In the genomic region with DNA sequence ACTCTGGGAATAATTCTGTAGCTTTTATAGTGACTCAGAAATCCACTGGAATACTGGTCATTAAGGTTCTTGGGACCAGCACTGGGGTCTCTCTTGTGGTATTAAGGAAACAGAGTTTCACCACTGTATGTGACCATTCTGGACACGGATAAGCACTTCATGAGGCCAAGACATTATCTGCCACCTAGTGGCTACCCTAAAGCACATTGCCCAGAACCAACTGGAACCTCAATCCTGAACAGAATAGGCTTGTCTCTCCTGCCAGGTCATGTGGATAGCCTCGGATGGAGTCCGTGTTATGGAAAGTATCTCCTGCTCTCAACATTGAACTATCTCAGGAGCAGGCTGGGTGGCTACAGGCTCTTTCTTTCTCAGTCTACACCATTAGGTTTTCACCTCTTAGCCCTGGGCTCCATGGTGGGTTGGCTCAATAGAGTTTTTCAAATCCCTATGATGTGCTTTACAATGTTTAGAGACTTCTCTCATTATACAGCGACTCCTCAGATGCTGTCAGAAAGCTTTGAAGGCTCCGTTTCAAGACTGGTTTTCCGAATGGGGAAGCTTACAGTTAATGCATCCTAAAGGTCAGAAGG, we compare ENCODE assay signal across 8 cellular contexts.
A peak's percentile ranks its signal among the peaks of the same experiment; 100 is the strongest.
DNase-seq lines count a peak whose midpoint lies in the region; ATAC-seq and TF ChIP-seq lines count a peak whose summit lies in the region.

No MANE protein-coding gene starts in this region.

- BruUV-seq in Calu3 (replicated peaks; lab: Mats Ljungman, UMichigan), result no TSS peak

- H3K27me3 Mint-ChIP-seq in Calu3 (ENCODE audit: unreplicated experiment) (peaks cover 58% of the 10 kb centered on the region), natural killer cell (ENCODE audit: low read depth in 2 of 2) (peaks cover 1 to 5% of the 10 kb centered on the region in 2 donors)

- CTCF ChIA-PET in Calu3 (lab: Charles Lee), result interaction anchor here (2.3 kb wide), 1 partner anchor 128 kb away, joined by 12 read pairs; no protein-coding TSS in a partner anchor

- no peak overlapping the region for H3K4me3 ChIP-seq in astrocyte of the cerebellum (ENCODE audit: low read depth, low read length)

- no peak overlapping the region for H3K27ac Mint-ChIP-seq in Calu3 (ENCODE audit: unreplicated experiment)
- H3K27ac Mint-ChIP-seq in natural killer cell, result no peak overlapping the region

- intact Hi-C loops in Calu3 (cut with micrococcal nuclease; ENCODE audit: unreplicated experiment), result loop anchor here (1.0 kb wide), 1 partner anchor 129 kb away; no protein-coding TSS in a partner anchor
- intact Hi-C loops in left colon (cut with DNase I, micrococcal nuclease), result no loop called here
- intact Hi-C loops in natural killer cell (cut with micrococcal nuclease), result loop anchor here (1.0 kb wide), 1 partner anchor 129 kb away; no protein-coding TSS in a partner anchor

- DNase-seq in Calu3 (peak; percentile 28), astrocyte of the cerebellum (ENCODE audit: low read depth) (no peak), left colon (no peak), natural killer cell (no peak), GDM1 (lab: John Stamatoyannopoulos, UW) (no peak)

- peak; percentile 63 for ATAC-seq in HG02870 (IDR thresholded peaks at IDR 0.05; ENCODE audit: unreplicated experiment)
- peak; percentile 70 for ATAC-seq in left colon
- no peak for ATAC-seq in HG03196 (IDR thresholded peaks at IDR 0.05; ENCODE audit: unreplicated experiment)
- no peak for ATAC-seq in natural killer cell
- no peak for ATAC-seq in GM18861 (IDR thresholded peaks at IDR 0.05; ENCODE audit: unreplicated experiment)

- H3K4me1 Mint-ChIP-seq in Calu3 (ENCODE audit: low read depth, unreplicated experiment), result no peaks in the 10 kb centered on the region
- no peaks in the 10 kb centered on the region for H3K4me1 Mint-ChIP-seq in natural killer cell

- in situ Hi-C loops in astrocyte of the cerebellum (cut with HindIII; ENCODE audit: low sequenced_read_pairs), result no loop called here

- H3K36me3 Mint-ChIP-seq in Calu3 (ENCODE audit: insufficient read depth, unreplicated experiment) (no peaks in the 10 kb centered on the region), natural killer cell (no peaks in the 10 kb centered on the region)

- no peaks in the 10 kb centered on the region for H3K9me3 Mint-ChIP-seq in Calu3 (ENCODE audit: low read depth, unreplicated experiment)
- H3K9me3 Mint-ChIP-seq in natural killer cell, result no peaks in the 10 kb centered on the region

- TF ChIP-seq CTCF in Calu3 (IDR thresholded peaks at IDR 0.05; ENCODE audit: unreplicated experiment), result peak; percentile 65
- TF ChIP-seq CTCF in astrocyte of the cerebellum (IDR thresholded peaks at IDR 0.05; ENCODE audit: low read depth, low read length, missing control alignments), result peak; percentile 38
- TF ChIP-seq CTCF in natural killer cell (IDR thresholded peaks at IDR 0.05), result no peak

- no peak overlapping the region for H3K4me3 Mint-ChIP-seq in Calu3 (ENCODE audit: low read depth, unreplicated experiment)
- no peak overlapping the region for H3K4me3 Mint-ChIP-seq in natural killer cell

Comparison
In these comparisons a context has a peak if more than half of its experiments do, and no peak if none do; other contexts are left out.
1. ATAC-seq: peak in HG02870 (single experiment) and left colon (single experiment); none in HG03196 (single experiment), natural killer cell (0 of 3) and GM18861 (single experiment).
2. intact Hi-C loops: an anchor here in Calu3 (1.0 kb wide) and natural killer cell (1.0 kb wide); none called in left colon.